In genomic region chr15:79970921-79971434, GRCh38 we compare ENCODE assay signal across 8 cellular contexts. TPM values are rescaled to one million over a fixed set of nuclear protein-coding genes. Genes with fewer than 3 reads are reported as not detected.
A peak's percentile ranks its signal among the peaks of the same experiment; 100 is the strongest.
DNase-seq lines count a peak whose midpoint lies in the region; ATAC-seq and TF ChIP-seq lines count a peak whose summit lies in the region.

TSS of gene BCL2A1 (minus strand) at chr15:79971196. CDS start at chr15:79971119, 77 bp downstream.

- no peak for TF ChIP-seq CTCF in GM12875 (IDR thresholded peaks at IDR 0.05; ENCODE audit: borderline replicate concordance, insufficient read depth, low read depth, low read length)

- intact Hi-C loops in activated T-helper 2 cell treated with anti-CD3 and anti-CD28 coated beads, Interferon-gamma antibody, Interleukin-2, Interleukin-4, amounts not matched to agents 10 μg/mL and 5 μg/mL and 100 μg/mL, durations not matched to agents 14 hours and 24 hours and 36 hours (cut with micrococcal nuclease), result loop anchor here (1.0 kb wide), 3 partner anchors 22 to 74 kb away; partner anchors contain the start of gene MTHFS

- ATAC-seq in HG02678 (IDR thresholded peaks at IDR 0.05; ENCODE audit: unreplicated experiment), result peak; percentile 60

- H3K9me3 Mint-ChIP-seq in activated T-helper 2 cell treated with anti-CD3 and anti-CD28 coated beads, Interferon-gamma antibody, Interleukin-2, Interleukin-4, amounts not matched to agents 10 μg/mL and 5 μg/mL and 100 μg/mL, durations not matched to agents 14 hours and 24 hours and 36 hours, result no peaks in the 10 kb centered on the region

- H3K36me3 Mint-ChIP-seq in activated T-helper 2 cell treated with anti-CD3 and anti-CD28 coated beads, Interferon-gamma antibody, Interleukin-2, Interleukin-4, amounts not matched to agents 10 μg/mL and 5 μg/mL and 100 μg/mL, durations not matched to agents 14 hours and 24 hours and 36 hours (ENCODE audit: low read depth), result peaks cover 37% of the 10 kb centered on the region

- DNase-seq in OCI-M1 (lab: John Stamatoyannopoulos, UW) (peak; percentile 71), iris pigment epithelial cell (ENCODE audit: low read depth) (peak; percentile 96), NCI-H446 (lab: John Stamatoyannopoulos, UW) (no peak), NCI-H748 (lab: John Stamatoyannopoulos, UW; ENCODE audit: unreplicated experiment) (no peak)
- DNase-seq in activated T-helper 2 cell treated with anti-CD3 and anti-CD28 coated beads, Interferon-gamma antibody, Interleukin-2, Interleukin-4, amounts not matched to agents 10 μg/mL and 5 μg/mL and 100 μg/mL, durations not matched to agents 14 hours and 24 hours and 36 hours (ENCODE audit: low spot score), result peak; percentile 67
- peak; percentile 34 for DNase-seq in stimulated activated CD8-positive, alpha-beta memory T cell treated with anti-CD3 and anti-CD28 coated beads, Interleukin-7, amount 100 ng/mL, for 24 hours (ENCODE audit: low read depth)

- H3K27me3 Mint-ChIP-seq in activated T-helper 2 cell treated with anti-CD3 and anti-CD28 coated beads, Interferon-gamma antibody, Interleukin-2, Interleukin-4, amounts not matched to agents 10 μg/mL and 5 μg/mL and 100 μg/mL, durations not matched to agents 14 hours and 24 hours and 36 hours (ENCODE audit: low read depth), result no peaks in the 10 kb centered on the region

- peak within 1 kb of the TSS; percentile 98 for H3K4me3 Mint-ChIP-seq in activated T-helper 2 cell treated with anti-CD3 and anti-CD28 coated beads, Interferon-gamma antibody, Interleukin-2, Interleukin-4, amounts not matched to agents 10 μg/mL and 5 μg/mL and 100 μg/mL, durations not matched to agents 14 hours and 24 hours and 36 hours (ENCODE audit: low read depth)

- H3K27ac Mint-ChIP-seq in activated T-helper 2 cell treated with anti-CD3 and anti-CD28 coated beads, Interferon-gamma antibody, Interleukin-2, Interleukin-4, amounts not matched to agents 10 μg/mL and 5 μg/mL and 100 μg/mL, durations not matched to agents 14 hours and 24 hours and 36 hours, result peak within 1 kb of the TSS; percentile 96

- peak within 1 kb of the TSS; percentile 69 for H3K4me3 ChIP-seq in GM12875 (ENCODE audit: low read depth, low read length)

- H3K4me1 Mint-ChIP-seq in activated T-helper 2 cell treated with anti-CD3 and anti-CD28 coated beads, Interferon-gamma antibody, Interleukin-2, Interleukin-4, amounts not matched to agents 10 μg/mL and 5 μg/mL and 100 μg/mL, durations not matched to agents 14 hours and 24 hours and 36 hours (ENCODE audit: low read depth), result peaks cover 45% of the 10 kb centered on the region

RNA-seq across cellular contexts. Expression of gene BCL2A1, which starts in this region (rescaled TPM):
- total RNA-seq in activated T-helper 2 cell treated with anti-CD3 and anti-CD28 coated beads, Interferon-gamma antibody, Interleukin-2, Interleukin-4, amounts not matched to agents 10 μg/mL and 5 μg/mL and 100 μg/mL, durations not matched to agents 14 hours and 24 hours and 36 hours, result 101 and 104 TPM in 2 replicates

Comparison
In these comparisons a context has a peak if more than half of its experiments do, and no peak if none do; other contexts are left out.
1. DNase-seq: peak in OCI-M1 (single experiment), activated T-helper 2 cell treated with anti-CD3 and anti-CD28 coated beads, Interferon-gamma antibody, Interleukin-2, Interleukin-4, amounts not matched to agents 10 μg/mL and 5 μg/mL and 100 μg/mL, durations not matched to agents 14 hours and 24 hours and 36 hours (single experiment), iris pigment epithelial cell (single experiment) and stimulated activated CD8-positive, alpha-beta memory T cell treated with anti-CD3 and anti-CD28 coated beads, Interleukin-7, amount 100 ng/mL, for 24 hours (single experiment); none in NCI-H446 (0 of 2) and NCI-H748 (single experiment).